In genomic region chr12:56684745-56685369, GRCh38 we compare ENCODE assay signal across 8 cellular contexts. TPM values are rescaled to one million over a fixed set of nuclear protein-coding genes. Genes with fewer than 3 reads are reported as not detected.
DNase-seq lines count a peak whose midpoint lies in the region; ATAC-seq and TF ChIP-seq lines count a peak whose summit lies in the region.

No MANE protein-coding gene starts in this region.

- H3K4me1 ChIP-seq in BLaER1 treated with 17β-estradiol and CSF1 and Interleukin-3, amounts not matched to agents 10 nM and 100 nM, result peaks cover 37 to 59% (median 47%) of the 10 kb centered on the region in 10 experiments
- H3K4me1 ChIP-seq in Loucy (ENCODE audit: insufficient read depth, low read length, poor library complexity, severe bottlenecking) (peaks cover 31% of the 10 kb centered on the region), duodenal mucosa (ENCODE audit: control insufficient read depth in 1 of 2, insufficient read depth in 2 of 2, low read length in 2 of 2) (peaks cover 6 to 15% of the 10 kb centered on the region in 2 donors)

- peak overlapping the region; percentile 71 to 99 (median 88) for H3K4me2 ChIP-seq in BLaER1 treated with 17β-estradiol and CSF1 and Interleukin-3, amounts not matched to agents 10 nM and 100 nM
- peak overlapping the region; percentile 80 for H3K4me2 ChIP-seq in Loucy (ENCODE audit: low read depth, low read length, poor library complexity, severe bottlenecking)

- H2AFZ ChIP-seq in Loucy (ENCODE audit: low read length), result no peak overlapping the region

- H3K9me2 ChIP-seq in Loucy (replicated peaks; ENCODE audit: low read depth, low read length), result no peaks in the 10 kb centered on the region

- peak overlapping the region; percentile 97 for H3K4me3 Mint-ChIP-seq in natural killer cell treated with Interleukin-12 subunit alpha and Interleukin-12 subunit beta and Interleukin-15 and Interleukin-18, amount 100 ng/mL, for 72 hours

- no peaks in the 10 kb centered on the region for H3K27me3 Mint-ChIP-seq in natural killer cell treated with Interleukin-12 subunit alpha and Interleukin-12 subunit beta and Interleukin-15 and Interleukin-18, amount 100 ng/mL, for 72 hours

- H3K9me3 ChIP-seq in BLaER1 treated with 17β-estradiol and CSF1 and Interleukin-3, amounts not matched to agents 10 nM and 100 nM (replicated peaks in 1 of 11), result peaks cover 0 to 7% (median 0%) of the 10 kb centered on the region in 11 experiments; a peak in 2 of 22 replicates
- H3K9me3 ChIP-seq in Loucy (ENCODE audit: insufficient read depth, low read depth, low read length) (no peaks in the 10 kb centered on the region), duodenal mucosa (ENCODE audit: control insufficient read depth in 1 of 2, low read length in 2 of 2) (no peaks in the 10 kb centered on the region)

- ATAC-seq in natural killer cell treated with Interleukin-12 subunit alpha and Interleukin-12 subunit beta and Interleukin-15 and Interleukin-18, amount 100 ng/mL, for 72 hours, result no peak
- ATAC-seq in GM18498 (IDR thresholded peaks at IDR 0.05; ENCODE audit: unreplicated experiment) (no peak), HG03039 (IDR thresholded peaks at IDR 0.05; ENCODE audit: unreplicated experiment) (no peak)

- peak overlapping the region; percentile 66 to 99 (median 97) for H3K27ac ChIP-seq in BLaER1 treated with 17β-estradiol and CSF1 and Interleukin-3, amounts not matched to agents 10 nM and 100 nM
- peak overlapping the region; percentile 45 for H3K27ac ChIP-seq in duodenal mucosa (ENCODE audit: low read depth, low read length)

- peaks cover 12 to 71% (median 61%) of the 10 kb centered on the region in 11 experiments for H3K36me3 ChIP-seq in BLaER1 treated with 17β-estradiol and CSF1 and Interleukin-3, amounts not matched to agents 10 nM and 100 nM
- H3K36me3 ChIP-seq in Loucy (ENCODE audit: insufficient read depth, low read length) (peaks cover 13% of the 10 kb centered on the region; the same call in 1 of the 2 replicates), duodenal mucosa (ENCODE audit: control insufficient read depth in 1 of 2, insufficient read depth in 2 of 2, low read length in 2 of 2) (peaks cover 0 to 12% of the 10 kb centered on the region in 2 donors)

- peak overlapping the region; percentile 76 to 100 (median 97) for H3K4me3 ChIP-seq in BLaER1 treated with 17β-estradiol and CSF1 and Interleukin-3, amounts not matched to agents 10 nM and 100 nM
- peak overlapping the region; percentile 89 for H3K4me3 ChIP-seq in Loucy (ENCODE audit: low read length, poor library complexity, severe bottlenecking)
- H3K4me3 ChIP-seq in duodenal mucosa (ENCODE audit: low read depth in 1 of 2, low read length in 2 of 2), result peak overlapping the region; percentile 80 to 85

- DNase-seq in natural killer cell treated with Interleukin-12 subunit alpha and Interleukin-12 subunit beta and Interleukin-15 and Interleukin-18, amount 100 ng/mL, for 72 hours (ENCODE audit: low spot score), result no peak
- no peak for DNase-seq in NCI-H2029 (lab: John Stamatoyannopoulos, UW)
- DNase-seq in NCI-H510A (lab: John Stamatoyannopoulos, UW), result no peak

- peaks cover 39 to 44% of the 10 kb centered on the region in 2 donors for H3K4me1 Mint-ChIP-seq in natural killer cell treated with Interleukin-12 subunit alpha and Interleukin-12 subunit beta and Interleukin-15 and Interleukin-18, amount 100 ng/mL, for 72 hours (ENCODE audit: low read depth in 2 of 2)

- H3K27me3 ChIP-seq in BLaER1 treated with 17β-estradiol and CSF1 and Interleukin-3, amounts not matched to agents 10 nM and 100 nM, result no peaks in the 10 kb centered on the region
- H3K27me3 ChIP-seq in Loucy (ENCODE audit: insufficient read depth, low read length, poor library complexity, severe bottlenecking) (peaks cover 9% of the 10 kb centered on the region), duodenal mucosa (ENCODE audit: control insufficient read depth in 1 of 2, insufficient read depth in 2 of 2, low read length in 2 of 2) (no peaks in the 10 kb centered on the region)

- peaks cover 67 to 79% (median 76%) of the 10 kb centered on the region in 11 experiments for H4K20me1 ChIP-seq in BLaER1 treated with 17β-estradiol and CSF1 and Interleukin-3, amounts not matched to agents 10 nM and 100 nM
- peaks cover 73% of the 10 kb centered on the region for H4K20me1 ChIP-seq in Loucy (ENCODE audit: insufficient read depth, low read length, poor library complexity, severe bottlenecking)

- no peak for TF ChIP-seq CTCF in Loucy (conservative IDR thresholded peaks at IDR 0.05; ENCODE audit: low read length)

- H3K79me2 ChIP-seq in Loucy (ENCODE audit: insufficient read depth, low read length), result peaks cover 91% of the 10 kb centered on the region

- no peaks in the 10 kb centered on the region for H3K9me3 Mint-ChIP-seq in natural killer cell treated with Interleukin-12 subunit alpha and Interleukin-12 subunit beta and Interleukin-15 and Interleukin-18, amount 100 ng/mL, for 72 hours

- peak overlapping the region; percentile 94 to 99 for H3K27ac Mint-ChIP-seq in natural killer cell treated with Interleukin-12 subunit alpha and Interleukin-12 subunit beta and Interleukin-15 and Interleukin-18, amount 100 ng/mL, for 72 hours

- peaks cover 30% of the 10 kb centered on the region for H3K36me3 Mint-ChIP-seq in natural killer cell treated with Interleukin-12 subunit alpha and Interleukin-12 subunit beta and Interleukin-15 and Interleukin-18, amount 100 ng/mL, for 72 hours

- peak overlapping the region; percentile 95 to 100 (median 98) for H3K9ac ChIP-seq in BLaER1 treated with 17β-estradiol and CSF1 and Interleukin-3, amounts not matched to agents 10 nM and 100 nM
- H3K9ac ChIP-seq in Loucy (ENCODE audit: low read depth, low read length, poor library complexity, severe bottlenecking) (peak overlapping the region; percentile 98), duodenal mucosa (ENCODE audit: low read depth in 1 of 2, low read length in 2 of 2) (peak overlapping the region; percentile 54 to 74)

- H3F3A ChIP-seq in Loucy (ENCODE audit: low read depth), result peaks cover 13% of the 10 kb centered on the region

RNA-seq across cellular contexts. Expression of gene PTGES3, which starts 3.2 kb away (rescaled TPM):
- 100 to 1,000 TPM; 201 to 270 TPM for total RNA-seq in natural killer cell treated with Interleukin-12 subunit alpha and Interleukin-12 subunit beta and Interleukin-15 and Interleukin-18, amount 100 ng/mL, for 72 hours

RNA-seq across cellular contexts. Expression of gene ATP5F1B, which starts 39.1 kb away (rescaled TPM):
- total RNA-seq in natural killer cell treated with Interleukin-12 subunit alpha and Interleukin-12 subunit beta and Interleukin-15 and Interleukin-18, amount 100 ng/mL, for 72 hours, result 100 to 1,000 TPM; 663 to 739 TPM

RNA-seq across cellular contexts. Expression of gene NACA, which starts 40.2 kb away (rescaled TPM):
- 100 to 1,000 TPM; 322 to 563 TPM for total RNA-seq in natural killer cell treated with Interleukin-12 subunit alpha and Interleukin-12 subunit beta and Interleukin-15 and Interleukin-18, amount 100 ng/mL, for 72 hours

RNA-seq across cellular contexts. Expression of gene BAZ2A, which starts 54.7 kb away (rescaled TPM):
- total RNA-seq in natural killer cell treated with Interleukin-12 subunit alpha and Interleukin-12 subunit beta and Interleukin-15 and Interleukin-18, amount 100 ng/mL, for 72 hours, result 100 to 1,000 TPM; 140 to 153 TPM
